In the genomic region with DNA sequence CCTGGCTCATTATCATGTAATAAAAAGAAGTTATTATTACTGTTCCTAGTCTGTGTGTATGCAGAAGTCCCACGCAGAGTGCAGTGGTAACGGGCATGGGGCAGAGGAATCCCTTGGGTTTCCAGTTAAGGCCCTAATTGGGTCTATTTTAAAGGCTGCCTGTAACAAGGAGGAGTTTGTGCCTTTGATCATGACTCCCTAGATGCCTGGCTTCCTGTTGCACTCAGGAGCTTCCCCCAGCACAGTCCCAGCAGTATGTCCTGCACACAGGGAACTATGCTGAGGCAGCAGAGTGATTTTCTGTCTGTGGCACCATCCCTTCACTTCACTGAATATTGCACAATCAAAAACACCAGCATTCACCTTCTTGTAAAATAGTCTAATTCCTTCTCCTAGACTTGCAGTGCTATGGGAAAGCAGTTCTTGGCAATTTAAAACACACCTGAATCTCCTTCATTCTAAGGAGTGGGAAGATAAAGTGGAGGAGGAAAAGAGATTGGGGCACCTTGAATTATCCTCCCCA, we compare ENCODE assay signal across 1 cellular context.
TF ChIP-seq lines count a peak whose summit lies in the region.

No MANE protein-coding gene starts in this region.

TF ChIP-seq in WTC11, 78 proteins besides CTCF, POLR2A, EP300 and RAD21 (continued from another document):
- TF ChIP-seq, protein P1, sequence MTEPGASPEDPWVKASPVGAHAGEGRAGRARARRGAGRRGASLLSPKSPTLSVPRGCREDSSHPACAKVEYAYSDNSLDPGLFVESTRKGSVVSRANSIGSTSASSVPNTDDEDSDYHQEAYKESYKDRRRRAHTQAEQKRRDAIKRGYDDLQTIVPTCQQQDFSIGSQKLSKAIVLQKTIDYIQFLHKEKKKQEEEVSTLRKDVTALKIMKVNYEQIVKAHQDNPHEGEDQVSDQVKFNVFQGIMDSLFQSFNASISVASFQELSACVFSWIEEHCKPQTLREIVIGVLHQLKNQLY (CRISPR knock-in tag; IDR thresholded peaks at IDR 0.05): no peak
- TF ChIP-seq USF1 (CRISPR knock-in tag; IDR thresholded peaks at IDR 0.05): no peak
- TF ChIP-seq OVOL2 (CRISPR knock-in tag; IDR thresholded peaks at IDR 0.05; ENCODE audit: borderline replicate concordance): no peak
- no peak for TF ChIP-seq ZNF138 (CRISPR knock-in tag; conservative IDR thresholded peaks at IDR 0.05)
- TF ChIP-seq, protein P2, sequence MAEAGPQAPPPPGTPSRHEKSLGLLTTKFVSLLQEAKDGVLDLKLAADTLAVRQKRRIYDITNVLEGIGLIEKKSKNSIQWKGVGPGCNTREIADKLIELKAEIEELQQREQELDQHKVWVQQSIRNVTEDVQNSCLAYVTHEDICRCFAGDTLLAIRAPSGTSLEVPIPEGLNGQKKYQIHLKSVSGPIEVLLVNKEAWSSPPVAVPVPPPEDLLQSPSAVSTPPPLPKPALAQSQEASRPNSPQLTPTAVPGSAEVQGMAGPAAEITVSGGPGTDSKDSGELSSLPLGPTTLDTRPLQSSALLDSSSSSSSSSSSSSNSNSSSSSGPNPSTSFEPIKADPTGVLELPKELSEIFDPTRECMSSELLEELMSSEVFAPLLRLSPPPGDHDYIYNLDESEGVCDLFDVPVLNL (CRISPR knock-in tag; IDR thresholded peaks at IDR 0.05; ENCODE audit: borderline replicate concordance, low read depth): no peak
- TF ChIP-seq NFYB (CRISPR knock-in tag; conservative IDR thresholded peaks at IDR 0.05; ENCODE audit: low read depth): no peak
- TF ChIP-seq, protein P3, sequence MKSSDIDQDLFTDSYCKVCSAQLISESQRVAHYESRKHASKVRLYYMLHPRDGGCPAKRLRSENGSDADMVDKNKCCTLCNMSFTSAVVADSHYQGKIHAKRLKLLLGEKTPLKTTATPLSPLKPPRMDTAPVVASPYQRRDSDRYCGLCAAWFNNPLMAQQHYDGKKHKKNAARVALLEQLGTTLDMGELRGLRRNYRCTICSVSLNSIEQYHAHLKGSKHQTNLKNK (CRISPR knock-in tag; IDR thresholded peaks at IDR 0.05): no peak
- TF ChIP-seq PRRX2 (CRISPR knock-in tag; IDR thresholded peaks at IDR 0.05): no peak
- TF ChIP-seq NR3C1 (CRISPR knock-in tag; conservative IDR thresholded peaks at IDR 0.05; ENCODE audit: low read depth): no peak
TF ChIP-seq in WTC11: peak in this region for 0.
